ENCODE assay signal across 8 cellular contexts in the genomic region with DNA sequence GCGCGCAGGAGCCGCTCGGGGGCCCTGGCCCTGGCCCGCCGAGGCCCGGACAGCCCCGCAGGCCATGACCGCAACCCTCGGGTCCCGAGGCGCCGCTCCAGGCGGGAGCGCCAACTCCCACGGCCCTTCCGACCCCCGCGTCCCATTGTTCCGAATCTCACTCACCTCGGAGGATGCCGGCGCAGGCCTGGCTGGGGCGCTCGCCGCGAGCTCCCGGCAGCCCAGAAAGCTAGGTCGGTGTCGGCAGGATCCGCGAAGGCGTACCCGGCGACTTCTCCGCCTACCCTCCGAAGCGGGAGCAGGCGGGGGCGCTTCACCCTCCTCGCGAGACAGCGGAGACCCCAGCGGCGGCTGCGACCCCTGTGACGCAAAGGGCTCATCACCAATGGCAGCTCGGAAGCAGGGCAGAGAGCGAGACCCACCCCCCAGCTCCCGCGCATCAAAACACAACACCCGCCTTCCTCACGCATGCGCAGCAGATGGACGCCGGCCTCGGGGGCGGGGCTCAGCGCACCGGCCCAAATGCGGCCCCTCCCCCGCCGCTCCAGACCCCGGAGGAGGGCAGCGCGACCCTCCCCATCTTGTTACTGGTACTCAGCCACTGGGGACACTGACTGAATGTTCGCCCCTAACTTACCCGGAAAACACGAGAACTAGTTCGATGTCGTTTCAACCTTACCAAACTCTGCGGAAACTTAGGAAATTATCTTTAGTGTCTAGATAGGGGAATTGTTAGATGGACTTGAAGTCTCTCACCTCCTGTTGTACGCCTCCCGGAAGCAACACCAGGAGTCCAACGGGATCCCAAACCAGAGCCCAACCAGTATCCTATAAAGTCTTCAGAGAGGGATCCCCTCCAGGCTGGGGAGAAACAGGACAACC. TPM values are rescaled to one million over a fixed set of nuclear protein-coding genes. Genes with fewer than 3 reads are reported as not detected.
A peak's percentile ranks its signal among the peaks of the same experiment; 100 is the strongest.
DNase-seq lines count a peak whose midpoint lies in the region; ATAC-seq and TF ChIP-seq lines count a peak whose summit lies in the region.

No MANE protein-coding gene starts in this region.

- H3K27me3 ChIP-seq in kidney epithelial cell (ENCODE audit: control insufficient read depth, insufficient read depth, low read length) = no peaks in the 10 kb centered on the region

- H3K36me3 ChIP-seq in kidney epithelial cell (ENCODE audit: control insufficient read depth, insufficient read depth, low read length) = no peaks in the 10 kb centered on the region

- H3K4me3 ChIP-seq in kidney epithelial cell (ENCODE audit: low read depth, low read length) = peak overlapping the region; percentile 77

- TF ChIP-seq CTCF in kidney epithelial cell (IDR thresholded peaks at IDR 0.05; ENCODE audit: insufficient read depth, low read length, poor library complexity, severe bottlenecking) = peak; percentile 3

- peak; percentile 63 for ATAC-seq in GM19043 (IDR thresholded peaks at IDR 0.05; ENCODE audit: low read depth, unreplicated experiment)
- peak; percentile 61 for ATAC-seq in HG03378 (IDR thresholded peaks at IDR 0.05; ENCODE audit: unreplicated experiment)

- DNase-seq in AML-193 (lab: John Stamatoyannopoulos, UW) (peak; percentile 68 to 72), NCI-H446 treated with DMSO at 0.1 percent for 48 hours (lab: John Stamatoyannopoulos, UW) (peak; percentile 93), cerebellum (ENCODE audit: low spot score) (peak; percentile 96), kidney epithelial cell (ENCODE audit: low read depth) (peak; percentile 71)
- peak; percentile 93 for DNase-seq in activated CD4-positive, alpha-beta T cell treated with anti-CD3 and anti-CD28 coated beads for 1 hour
- DNase-seq in stimulated activated CD4-positive, alpha-beta T cell treated with anti-CD3 and anti-CD28 coated beads, Interleukin-15, amount 100 ng/mL, for 48 hours (ENCODE audit: low read depth in 2 of 2) = peak; percentile 82 to 88

RNA-seq across cellular contexts. Expression of gene SMIM27, which starts 1.3 kb away (rescaled TPM):
- total RNA-seq in cerebellum (2.8 TPM), kidney epithelial cell (4.1 and 5.8 TPM in 2 replicates)

RNA-seq across cellular contexts. Expression of gene TOPORS, which starts 1.5 kb away (rescaled TPM):
- total RNA-seq in cerebellum (28.0 TPM), kidney epithelial cell (15.4 and 17.0 TPM in 2 replicates)

RNA-seq across cellular contexts. Expression of gene NDUFB6, which starts 22.1 kb away (rescaled TPM):
- total RNA-seq in cerebellum = 16.9 TPM
- total RNA-seq in kidney epithelial cell = 37.1 and 45.1 TPM in 2 replicates

RNA-seq across cellular contexts. Expression of gene RIGI, which starts 24.9 kb away (rescaled TPM):
- 7.4 TPM for total RNA-seq in cerebellum
- total RNA-seq in kidney epithelial cell = 17.4 and 18.7 TPM in 2 replicates

Comparison
In these comparisons a context has a peak if more than half of its experiments do, and no peak if none do; other contexts are left out.
1. Peak in every context shown above with its lines: DNase-seq, ATAC-seq and H3K4me3 ChIP-seq.